9 cellular contexts compared by ENCODE assay signal in the genomic region with DNA sequence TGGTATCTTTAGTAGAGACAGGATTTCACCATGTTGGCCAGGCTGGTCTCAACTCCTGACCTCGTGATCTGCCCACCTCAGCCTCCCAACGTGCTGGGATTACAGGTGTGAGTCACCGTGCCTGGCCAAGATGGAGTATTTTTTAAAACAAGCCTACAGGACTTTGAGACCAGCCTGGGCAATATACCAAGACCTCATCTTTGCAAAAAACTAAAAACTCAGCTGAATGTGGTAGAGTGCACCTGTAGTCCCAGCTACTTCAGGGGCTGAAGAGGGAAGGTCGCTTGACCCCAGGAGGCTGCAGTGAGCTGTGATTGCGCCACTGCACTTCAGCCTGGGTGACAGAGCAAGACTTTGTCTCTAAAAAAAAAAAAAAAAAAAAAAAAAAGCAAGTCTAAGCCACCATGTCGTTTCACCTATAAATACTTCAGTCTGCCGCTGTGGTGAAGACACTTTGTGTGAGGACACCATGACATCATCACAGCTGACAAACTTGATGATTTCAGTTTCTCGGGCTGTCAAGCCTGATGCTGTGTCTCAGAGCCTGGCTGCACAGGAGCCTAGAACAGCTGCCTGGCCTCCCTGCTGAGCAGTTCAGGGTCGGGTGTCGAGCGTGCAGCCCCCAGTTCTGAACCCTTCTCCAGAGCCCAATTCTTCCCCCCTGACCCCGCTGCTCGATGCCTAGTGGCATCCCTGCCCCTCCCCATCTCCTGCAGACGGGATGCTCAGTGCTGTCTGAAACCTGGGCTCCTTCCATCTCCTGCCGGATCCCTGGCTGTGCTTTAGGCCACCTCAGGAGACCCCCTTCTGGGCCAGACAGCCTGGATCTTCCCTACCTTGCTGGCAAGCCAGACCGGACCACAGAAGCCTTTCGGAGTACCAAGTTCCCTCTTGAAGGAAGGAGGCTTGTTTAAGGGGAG.
DNase-seq lines count a peak whose midpoint lies in the region; ATAC-seq and TF ChIP-seq lines count a peak whose summit lies in the region.
"Had no signal": no experiment of that assay in that cellular context is flagged by ENCODE, and none has a peak within 500 bp of the region (broad histone marks: within the 10 kb centered on the region; RNA-seq: fewer than 3 reads in every experiment).

No MANE protein-coding gene starts in this region.

- H3K4me3 ChIP-seq in ovary: no peak overlapping the region

- H3K4me1 Mint-ChIP-seq in WTC11: peaks cover 11% of the 10 kb centered on the region
- peaks cover 30% of the 10 kb centered on the region for H3K4me1 Mint-ChIP-seq in nephron progenitor cell
- no peaks in the 10 kb centered on the region for H3K4me1 Mint-ChIP-seq in Calu3 (ENCODE audit: low read depth, unreplicated experiment)

- no peaks in the 10 kb centered on the region for H3K36me3 ChIP-seq in ovary

- no peaks in the 10 kb centered on the region for H3K9me3 ChIP-seq in ovary
- H3K9me3 ChIP-seq: SK-N-SH had no signal

- ATAC-seq in HG03095 (IDR thresholded peaks at IDR 0.05; ENCODE audit: unreplicated experiment): peak; percentile 48
- no peak; the same call in 1 of the 2 replicates for ATAC-seq in WTC11

- H3K4me3 Mint-ChIP-seq in WTC11 (peak overlapping the region; percentile 73), nephron progenitor cell (peak overlapping the region; percentile 62), Calu3 (ENCODE audit: low read depth, unreplicated experiment) (no peak overlapping the region)

- H3K27ac ChIP-seq in ovary: no peak overlapping the region

- H3K4me1 ChIP-seq in ovary (ENCODE audit: insufficient read depth): no peaks in the 10 kb centered on the region

- peak; percentile 29 for DNase-seq in NCI-H1105 treated with DMSO at 0.1 percent for 48 hours (lab: John Stamatoyannopoulos, UW)
- no peak for DNase-seq in NCI-H1105 (lab: John Stamatoyannopoulos, UW)
- DNase-seq in WTC11 (ENCODE audit: low spot score): no peak
- no peak for DNase-seq in nephron progenitor cell
- no peak for DNase-seq in Calu3
- DNase-seq in ovary: no peak
- no peak for DNase-seq in COLO668 (lab: John Stamatoyannopoulos, UW; ENCODE audit: unreplicated experiment)

- H3K27me3 Mint-ChIP-seq in WTC11 (ENCODE audit: low read depth): peaks cover 10% of the 10 kb centered on the region
- H3K27me3 Mint-ChIP-seq in nephron progenitor cell (ENCODE audit: low read depth, poor library complexity): peaks cover 11% of the 10 kb centered on the region
- peaks cover 18% of the 10 kb centered on the region for H3K27me3 Mint-ChIP-seq in Calu3 (ENCODE audit: unreplicated experiment)

- 50 to 58% (median 51%) methylated on average over 16 to 17 of the region's 17 CpGs for WGBS in ovary, 3 donors

- POLR2A ChIA-PET in WTC11 (lab: Charles Lee): interaction anchor here (0.9 kb wide), 1 partner anchor 25 kb away, joined by 3 read pairs; no protein-coding TSS in a partner anchor

- no peak for TF ChIP-seq EP300 in ovary (IDR thresholded peaks at IDR 0.05)

- TF ChIP-seq CTCF in WTC11 (IDR thresholded peaks at IDR 0.05) (no peak), nephron progenitor cell (IDR thresholded peaks at IDR 0.05) (no peak), Calu3 (IDR thresholded peaks at IDR 0.05; ENCODE audit: unreplicated experiment) (no peak), ovary (IDR thresholded peaks at IDR 0.05) (no peak)

- H3K27me3 ChIP-seq in ovary: no peaks in the 10 kb centered on the region

- H3K27ac Mint-ChIP-seq in WTC11: no peak overlapping the region
- H3K27ac Mint-ChIP-seq in nephron progenitor cell: no peak overlapping the region
- no peak overlapping the region for H3K27ac Mint-ChIP-seq in Calu3 (ENCODE audit: unreplicated experiment)

- no peak for TF ChIP-seq POLR2A in ovary (IDR thresholded peaks at IDR 0.05)

- CTCF ChIA-PET in WTC11 (lab: Charles Lee): interaction anchor here (0.5 to 2.6 kb wide), 14 partner anchors 7 to 523 kb away, joined by 3 to 10 read pairs (median 4); a partner anchor contains a TSS
- CTCF ChIA-PET in Calu3 (lab: Charles Lee): interaction anchor here (0.7 kb wide), 1 partner anchor 705 kb away, joined by 4 read pairs; no protein-coding TSS in a partner anchor

- H3K36me3 Mint-ChIP-seq in WTC11 (no peaks in the 10 kb centered on the region), nephron progenitor cell (ENCODE audit: low read depth) (peaks cover under 1% of the 10 kb centered on the region), Calu3 (ENCODE audit: insufficient read depth, unreplicated experiment) (no peaks in the 10 kb centered on the region)

- no TSS peak for BruUV-seq in Calu3 (replicated peaks; lab: Mats Ljungman, UMichigan)

- H3K9me3 Mint-ChIP-seq in WTC11: no peaks in the 10 kb centered on the region
- no peaks in the 10 kb centered on the region for H3K9me3 Mint-ChIP-seq in nephron progenitor cell
- no peaks in the 10 kb centered on the region for H3K9me3 Mint-ChIP-seq in Calu3 (ENCODE audit: low read depth, unreplicated experiment)

- intact Hi-C loops in Calu3 (cut with micrococcal nuclease; ENCODE audit: unreplicated experiment): no loop called here
- intact Hi-C loops in ovary (cut with DNase I): no loop called here

TF ChIP-seq in WTC11, 78 proteins besides CTCF, POLR2A, EP300 and RAD21:
- TF ChIP-seq ZNF317 (CRISPR knock-in tag; IDR thresholded peaks at IDR 0.05; ENCODE audit: borderline replicate concordance, low read depth): no peak
- TF ChIP-seq, protein P1, sequence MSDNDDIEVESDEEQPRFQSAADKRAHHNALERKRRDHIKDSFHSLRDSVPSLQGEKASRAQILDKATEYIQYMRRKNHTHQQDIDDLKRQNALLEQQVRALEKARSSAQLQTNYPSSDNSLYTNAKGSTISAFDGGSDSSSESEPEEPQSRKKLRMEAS (CRISPR knock-in tag; IDR thresholded peaks at IDR 0.05): no peak
- TF ChIP-seq, protein P2, sequence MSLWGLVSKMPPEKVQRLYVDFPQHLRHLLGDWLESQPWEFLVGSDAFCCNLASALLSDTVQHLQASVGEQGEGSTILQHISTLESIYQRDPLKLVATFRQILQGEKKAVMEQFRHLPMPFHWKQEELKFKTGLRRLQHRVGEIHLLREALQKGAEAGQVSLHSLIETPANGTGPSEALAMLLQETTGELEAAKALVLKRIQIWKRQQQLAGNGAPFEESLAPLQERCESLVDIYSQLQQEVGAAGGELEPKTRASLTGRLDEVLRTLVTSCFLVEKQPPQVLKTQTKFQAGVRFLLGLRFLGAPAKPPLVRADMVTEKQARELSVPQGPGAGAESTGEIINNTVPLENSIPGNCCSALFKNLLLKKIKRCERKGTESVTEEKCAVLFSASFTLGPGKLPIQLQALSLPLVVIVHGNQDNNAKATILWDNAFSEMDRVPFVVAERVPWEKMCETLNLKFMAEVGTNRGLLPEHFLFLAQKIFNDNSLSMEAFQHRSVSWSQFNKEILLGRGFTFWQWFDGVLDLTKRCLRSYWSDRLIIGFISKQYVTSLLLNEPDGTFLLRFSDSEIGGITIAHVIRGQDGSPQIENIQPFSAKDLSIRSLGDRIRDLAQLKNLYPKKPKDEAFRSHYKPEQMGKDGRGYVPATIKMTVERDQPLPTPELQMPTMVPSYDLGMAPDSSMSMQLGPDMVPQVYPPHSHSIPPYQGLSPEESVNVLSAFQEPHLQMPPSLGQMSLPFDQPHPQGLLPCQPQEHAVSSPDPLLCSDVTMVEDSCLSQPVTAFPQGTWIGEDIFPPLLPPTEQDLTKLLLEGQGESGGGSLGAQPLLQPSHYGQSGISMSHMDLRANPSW (CRISPR knock-in tag; conservative IDR thresholded peaks at IDR 0.05; ENCODE audit: low read depth): no peak
- TF ChIP-seq SP1 (CRISPR knock-in tag; conservative IDR thresholded peaks at IDR 0.05): no peak
- no peak for TF ChIP-seq ETV6 (CRISPR knock-in tag; IDR thresholded peaks at IDR 0.05)
TF ChIP-seq in WTC11: peak in this region for 0.
